In the genomic region with DNA sequence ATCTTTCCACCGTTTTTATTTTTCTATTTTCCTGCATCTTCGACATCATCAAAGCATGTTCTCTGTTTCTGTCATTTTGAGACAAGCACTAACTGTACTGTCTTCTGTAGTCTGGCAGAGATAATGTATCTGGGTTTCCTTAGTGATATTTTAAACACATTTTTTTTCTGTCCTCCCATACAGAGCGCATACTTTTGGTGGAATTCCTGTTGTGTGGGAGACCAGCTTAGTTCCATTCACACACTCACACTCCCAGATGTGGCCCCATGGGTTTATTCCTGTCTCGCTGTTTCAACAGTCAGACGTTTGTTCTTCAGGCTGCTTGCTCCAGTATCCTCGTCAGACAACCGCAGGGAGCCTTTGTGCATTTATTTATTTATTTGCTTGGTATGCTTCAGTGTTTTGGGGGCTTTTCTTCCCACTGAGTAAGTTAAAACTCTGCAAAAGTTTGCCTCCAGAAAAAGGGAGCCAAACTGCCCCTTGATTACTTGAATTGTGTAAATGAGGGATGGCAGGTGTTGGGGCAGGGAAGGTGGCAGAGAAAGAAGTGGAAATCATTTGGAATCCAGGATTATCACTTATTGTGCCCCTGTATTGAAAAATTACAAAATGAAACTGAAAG, we compare ENCODE assay signal across 1 cellular context.
TF ChIP-seq lines count a peak whose summit lies in the region.

No MANE protein-coding gene starts in this region.

TF ChIP-seq in HCT116, 20 proteins besides CTCF, POLR2A, EP300 and RAD21 (continued from another document):
- TF ChIP-seq ELF1 (IDR thresholded peaks at IDR 0.05; ENCODE audit: borderline replicate concordance, low read depth) = no peak
TF ChIP-seq in HCT116: peak in this region for 0.
